ENCODE assay signal across 1 cellular context in genomic region chr17:42422958-42423712, GRCh38.
TF ChIP-seq lines count a peak whose summit lies in the region.

TSS of gene CAVIN1 (minus strand) at chr17:42423256. CDS start at chr17:42423097, 159 bp downstream.

TF ChIP-seq in HepG2, 621 proteins besides CTCF, POLR2A, EP300 and RAD21 (continued from another document and continues in another):
- TF ChIP-seq, protein P1, sequence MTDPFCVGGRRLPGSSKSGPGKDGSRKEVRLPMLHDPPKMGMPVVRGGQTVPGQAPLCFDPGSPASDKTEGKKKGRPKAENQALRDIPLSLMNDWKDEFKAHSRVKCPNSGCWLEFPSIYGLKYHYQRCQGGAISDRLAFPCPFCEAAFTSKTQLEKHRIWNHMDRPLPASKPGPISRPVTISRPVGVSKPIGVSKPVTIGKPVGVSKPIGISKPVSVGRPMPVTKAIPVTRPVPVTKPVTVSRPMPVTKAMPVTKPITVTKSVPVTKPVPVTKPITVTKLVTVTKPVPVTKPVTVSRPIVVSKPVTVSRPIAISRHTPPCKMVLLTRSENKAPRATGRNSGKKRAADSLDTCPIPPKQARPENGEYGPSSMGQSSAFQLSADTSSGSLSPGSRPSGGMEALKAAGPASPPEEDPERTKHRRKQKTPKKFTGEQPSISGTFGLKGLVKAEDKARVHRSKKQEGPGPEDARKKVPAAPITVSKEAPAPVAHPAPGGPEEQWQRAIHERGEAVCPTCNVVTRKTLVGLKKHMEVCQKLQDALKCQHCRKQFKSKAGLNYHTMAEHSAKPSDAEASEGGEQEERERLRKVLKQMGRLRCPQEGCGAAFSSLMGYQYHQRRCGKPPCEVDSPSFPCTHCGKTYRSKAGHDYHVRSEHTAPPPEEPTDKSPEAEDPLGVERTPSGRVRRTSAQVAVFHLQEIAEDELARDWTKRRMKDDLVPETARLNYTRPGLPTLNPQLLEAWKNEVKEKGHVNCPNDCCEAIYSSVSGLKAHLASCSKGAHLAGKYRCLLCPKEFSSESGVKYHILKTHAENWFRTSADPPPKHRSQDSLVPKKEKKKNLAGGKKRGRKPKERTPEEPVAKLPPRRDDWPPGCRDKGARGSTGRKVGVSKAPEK (CRISPR knock-in tag; IDR thresholded peaks at IDR 0.05; ENCODE audit: borderline replicate concordance): no peak
- peak; percentile 69 for TF ChIP-seq AGO1 (IDR thresholded peaks at IDR 0.05; ENCODE audit: low read depth, low read length, poor library complexity, severe bottlenecking)
- TF ChIP-seq THAP11 (CRISPR knock-in tag; IDR thresholded peaks at IDR 0.05): peak; percentile 44
- TF ChIP-seq EHMT2 (IDR thresholded peaks at IDR 0.05; ENCODE audit: borderline replicate concordance, low read depth, low read length): no peak
- TF ChIP-seq, protein P2, sequence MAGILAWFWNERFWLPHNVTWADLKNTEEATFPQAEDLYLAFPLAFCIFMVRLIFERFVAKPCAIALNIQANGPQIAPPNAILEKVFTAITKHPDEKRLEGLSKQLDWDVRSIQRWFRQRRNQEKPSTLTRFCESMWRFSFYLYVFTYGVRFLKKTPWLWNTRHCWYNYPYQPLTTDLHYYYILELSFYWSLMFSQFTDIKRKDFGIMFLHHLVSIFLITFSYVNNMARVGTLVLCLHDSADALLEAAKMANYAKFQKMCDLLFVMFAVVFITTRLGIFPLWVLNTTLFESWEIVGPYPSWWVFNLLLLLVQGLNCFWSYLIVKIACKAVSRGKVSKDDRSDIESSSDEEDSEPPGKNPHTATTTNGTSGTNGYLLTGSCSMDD (CRISPR knock-in tag; IDR thresholded peaks at IDR 0.05): 0 out of 2 replicates have a peak, but pooled peaks have one; percentile 41
- TF ChIP-seq RFX1 (IDR thresholded peaks at IDR 0.05): no peak
- TF ChIP-seq ZNF260 (CRISPR knock-in tag; IDR thresholded peaks at IDR 0.05; ENCODE audit: borderline replicate concordance, low read depth): no peak
- TF ChIP-seq, protein P3, sequence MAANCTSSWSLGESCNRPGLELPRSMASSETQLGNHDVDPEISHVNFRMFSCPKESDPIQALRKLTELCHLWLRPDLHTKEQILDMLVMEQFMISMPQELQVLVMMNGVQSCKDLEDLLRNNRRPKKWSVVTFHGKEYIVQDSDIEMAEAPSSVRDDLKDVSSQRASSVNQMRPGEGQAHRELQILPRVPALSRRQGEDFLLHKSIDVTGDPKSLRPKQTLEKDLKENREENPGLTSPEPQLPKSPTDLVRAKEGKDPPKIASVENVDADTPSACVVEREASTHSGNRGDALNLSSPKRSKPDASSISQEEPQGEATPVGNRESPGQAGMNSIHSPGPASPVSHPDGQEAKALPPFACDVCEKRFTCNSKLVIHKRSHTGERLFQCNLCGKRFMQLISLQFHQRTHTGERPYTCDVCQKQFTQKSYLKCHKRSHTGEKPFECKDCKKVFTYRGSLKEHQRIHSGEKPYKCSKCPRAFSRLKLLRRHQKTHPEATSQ (CRISPR knock-in tag; IDR thresholded peaks at IDR 0.05; ENCODE audit: borderline replicate concordance): 0 out of 2 replicates have a peak, but pooled peaks have one; percentile 25
- TF ChIP-seq PPARG (CRISPR knock-in tag; conservative IDR thresholded peaks at IDR 0.05): no peak
- TF ChIP-seq RXRB (CRISPR knock-in tag; IDR thresholded peaks at IDR 0.05; ENCODE audit: borderline replicate concordance): no peak
- no peak; the same call in 1 of the 2 replicates for TF ChIP-seq ZNF704 (CRISPR knock-in tag; IDR thresholded peaks at IDR 0.05; ENCODE audit: borderline replicate concordance)
- no peak for TF ChIP-seq MED8 (CRISPR knock-in tag; IDR thresholded peaks at IDR 0.05; ENCODE audit: insufficient replicate concordance)
- TF ChIP-seq SMARCC2 (IDR thresholded peaks at IDR 0.05): no peak
- no peak for TF ChIP-seq NFE2L2 (IDR thresholded peaks at IDR 0.05; ENCODE audit: low read length)
- 0 out of 2 replicates have a peak, but pooled peaks have one; percentile 55 for TF ChIP-seq ERF (CRISPR knock-in tag; IDR thresholded peaks at IDR 0.05)
- TF ChIP-seq SIN3B (IDR thresholded peaks at IDR 0.05; ENCODE audit: low read length): no peak
- no peak for TF ChIP-seq ZNF460 (CRISPR knock-in tag; IDR thresholded peaks at IDR 0.05; ENCODE audit: borderline replicate concordance)
- TF ChIP-seq EED (CRISPR knock-in tag; IDR thresholded peaks at IDR 0.05): no peak
- no peak for TF ChIP-seq ZNF652 (CRISPR knock-in tag; IDR thresholded peaks at IDR 0.05; ENCODE audit: borderline replicate concordance, low read depth)
- TF ChIP-seq, protein P4, sequence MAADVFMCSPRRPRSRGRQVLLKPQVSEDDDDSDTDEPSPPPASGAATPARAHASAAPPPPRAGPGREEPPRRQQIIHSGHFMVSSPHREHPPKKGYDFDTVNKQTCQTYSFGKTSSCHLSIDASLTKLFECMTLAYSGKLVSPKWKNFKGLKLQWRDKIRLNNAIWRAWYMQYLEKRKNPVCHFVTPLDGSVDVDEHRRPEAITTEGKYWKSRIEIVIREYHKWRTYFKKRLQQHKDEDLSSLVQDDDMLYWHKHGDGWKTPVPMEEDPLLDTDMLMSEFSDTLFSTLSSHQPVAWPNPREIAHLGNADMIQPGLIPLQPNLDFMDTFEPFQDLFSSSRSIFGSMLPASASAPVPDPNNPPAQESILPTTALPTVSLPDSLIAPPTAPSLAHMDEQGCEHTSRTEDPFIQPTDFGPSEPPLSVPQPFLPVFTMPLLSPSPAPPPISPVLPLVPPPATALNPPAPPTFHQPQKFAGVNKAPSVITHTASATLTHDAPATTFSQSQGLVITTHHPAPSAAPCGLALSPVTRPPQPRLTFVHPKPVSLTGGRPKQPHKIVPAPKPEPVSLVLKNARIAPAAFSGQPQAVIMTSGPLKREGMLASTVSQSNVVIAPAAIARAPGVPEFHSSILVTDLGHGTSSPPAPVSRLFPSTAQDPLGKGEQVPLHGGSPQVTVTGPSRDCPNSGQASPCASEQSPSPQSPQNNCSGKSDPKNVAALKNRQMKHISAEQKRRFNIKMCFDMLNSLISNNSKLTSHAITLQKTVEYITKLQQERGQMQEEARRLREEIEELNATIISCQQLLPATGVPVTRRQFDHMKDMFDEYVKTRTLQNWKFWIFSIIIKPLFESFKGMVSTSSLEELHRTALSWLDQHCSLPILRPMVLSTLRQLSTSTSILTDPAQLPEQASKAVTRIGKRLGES (CRISPR knock-in tag; IDR thresholded peaks at IDR 0.05; ENCODE audit: borderline replicate concordance): no peak
- TF ChIP-seq JUN (CRISPR knock-in tag; IDR thresholded peaks at IDR 0.05): no peak
- TF ChIP-seq ZXDC (CRISPR knock-in tag; IDR thresholded peaks at IDR 0.05): no peak
- TF ChIP-seq TP53 (CRISPR knock-in tag; conservative IDR thresholded peaks at IDR 0.05): no peak
- no peak for TF ChIP-seq CC2D1A (CRISPR knock-in tag; IDR thresholded peaks at IDR 0.05)
- TF ChIP-seq SAFB2 (CRISPR knock-in tag; IDR thresholded peaks at IDR 0.05; ENCODE audit: borderline replicate concordance, low read depth): no peak; the same call in 1 of the 2 replicates
- TF ChIP-seq ZNF614 (CRISPR knock-in tag; IDR thresholded peaks at IDR 0.05; ENCODE audit: borderline replicate concordance): no peak
- 0 out of 2 replicates have a peak, but pooled peaks have one; percentile 74 for TF ChIP-seq ZNF232 (CRISPR knock-in tag; IDR thresholded peaks at IDR 0.05; ENCODE audit: borderline replicate concordance)
- no peak for TF ChIP-seq AKAP8 (CRISPR knock-in tag; IDR thresholded peaks at IDR 0.05)
- 0 out of 2 replicates have a peak, but pooled peaks have one; percentile 28 for TF ChIP-seq MTF2 (CRISPR knock-in tag; IDR thresholded peaks at IDR 0.05; ENCODE audit: borderline replicate concordance)
- TF ChIP-seq SP1 (IDR thresholded peaks at IDR 0.05): no peak
- peak; percentile 33; the same call in 1 of the 2 replicates for TF ChIP-seq SP1 (CRISPR knock-in tag; IDR thresholded peaks at IDR 0.05)
- TF ChIP-seq ZNF329 (CRISPR knock-in tag; IDR thresholded peaks at IDR 0.05; ENCODE audit: low read depth): peak; percentile 79
- TF ChIP-seq, protein P5, sequence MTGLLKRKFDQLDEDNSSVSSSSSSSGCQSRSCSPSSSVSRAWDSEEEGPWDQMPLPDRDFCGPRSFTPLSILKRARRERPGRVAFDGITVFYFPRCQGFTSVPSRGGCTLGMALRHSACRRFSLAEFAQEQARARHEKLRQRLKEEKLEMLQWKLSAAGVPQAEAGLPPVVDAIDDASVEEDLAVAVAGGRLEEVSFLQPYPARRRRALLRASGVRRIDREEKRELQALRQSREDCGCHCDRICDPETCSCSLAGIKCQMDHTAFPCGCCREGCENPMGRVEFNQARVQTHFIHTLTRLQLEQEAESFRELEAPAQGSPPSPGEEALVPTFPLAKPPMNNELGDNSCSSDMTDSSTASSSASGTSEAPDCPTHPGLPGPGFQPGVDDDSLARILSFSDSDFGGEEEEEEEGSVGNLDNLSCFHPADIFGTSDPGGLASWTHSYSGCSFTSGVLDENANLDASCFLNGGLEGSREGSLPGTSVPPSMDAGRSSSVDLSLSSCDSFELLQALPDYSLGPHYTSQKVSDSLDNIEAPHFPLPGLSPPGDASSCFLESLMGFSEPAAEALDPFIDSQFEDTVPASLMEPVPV (CRISPR knock-in tag; IDR thresholded peaks at IDR 0.05): peak; percentile 24; the same call in 1 of the 2 replicates
- TF ChIP-seq ZNF672 (CRISPR knock-in tag; IDR thresholded peaks at IDR 0.05): no peak
- peak; percentile 90 for TF ChIP-seq ZNF30 (CRISPR knock-in tag; IDR thresholded peaks at IDR 0.05)
- no peak for TF ChIP-seq NFATC3 (CRISPR knock-in tag; IDR thresholded peaks at IDR 0.05)
- no peak for TF ChIP-seq CBX1 (IDR thresholded peaks at IDR 0.05; ENCODE audit: low read depth)
- TF ChIP-seq NFRKB (IDR thresholded peaks at IDR 0.05): no peak
- TF ChIP-seq, protein P6, sequence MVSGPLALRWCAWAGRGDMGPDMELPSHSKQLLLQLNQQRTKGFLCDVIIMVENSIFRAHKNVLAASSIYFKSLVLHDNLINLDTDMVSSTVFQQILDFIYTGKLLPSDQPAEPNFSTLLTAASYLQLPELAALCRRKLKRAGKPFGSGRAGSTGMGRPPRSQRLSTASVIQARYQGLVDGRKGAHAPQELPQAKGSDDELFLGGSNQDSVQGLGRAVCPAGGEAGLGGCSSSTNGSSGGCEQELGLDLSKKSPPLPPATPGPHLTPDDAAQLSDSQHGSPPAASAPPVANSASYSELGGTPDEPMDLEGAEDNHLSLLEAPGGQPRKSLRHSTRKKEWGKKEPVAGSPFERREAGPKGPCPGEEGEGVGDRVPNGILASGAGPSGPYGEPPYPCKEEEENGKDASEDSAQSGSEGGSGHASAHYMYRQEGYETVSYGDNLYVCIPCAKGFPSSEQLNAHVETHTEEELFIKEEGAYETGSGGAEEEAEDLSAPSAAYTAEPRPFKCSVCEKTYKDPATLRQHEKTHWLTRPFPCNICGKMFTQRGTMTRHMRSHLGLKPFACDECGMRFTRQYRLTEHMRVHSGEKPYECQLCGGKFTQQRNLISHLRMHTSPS (CRISPR knock-in tag; IDR thresholded peaks at IDR 0.05; ENCODE audit: low read depth): no peak
- no peak; the same call in 1 of the 2 replicates for TF ChIP-seq SPEN (CRISPR knock-in tag; IDR thresholded peaks at IDR 0.05; ENCODE audit: low read depth)
- TF ChIP-seq GMEB1 (CRISPR knock-in tag; IDR thresholded peaks at IDR 0.05; ENCODE audit: borderline replicate concordance): peak; percentile 56; the same call in 1 of the 2 replicates
- no peak for TF ChIP-seq TBX3 (IDR thresholded peaks at IDR 0.05; ENCODE audit: borderline replicate concordance)
- peak; percentile 16 for TF ChIP-seq YY1 (IDR thresholded peaks at IDR 0.05; ENCODE audit: insufficient read depth, insufficient replicate concordance, low read depth, low read length)
- peak; percentile 81 for TF ChIP-seq ZNF317 (CRISPR knock-in tag; IDR thresholded peaks at IDR 0.05)
- TF ChIP-seq TFAP4 (IDR thresholded peaks at IDR 0.05; ENCODE audit: borderline replicate concordance, low read depth): no peak
- peak; percentile 89; the same call in 1 of the 2 replicates for TF ChIP-seq ZNF572 (CRISPR knock-in tag; IDR thresholded peaks at IDR 0.05)
